Comparison of ENCODE assay signal across 18 cellular contexts in genomic region chr12:117571321-117571720, GRCh38.
DNase-seq lines count a peak whose midpoint lies in the region; ATAC-seq and TF ChIP-seq lines count a peak whose summit lies in the region.
"Had no signal": no experiment of that assay in that cellular context is flagged by ENCODE, and none has a peak within 500 bp of the region (broad histone marks: within the 10 kb centered on the region; RNA-seq: fewer than 3 reads in every experiment).

No MANE protein-coding gene starts in this region.

- no peak overlapping the region for H2BK120ac ChIP-seq in trophoblast cell (ENCODE audit: insufficient read depth, low read length, poor library complexity)

- H3K4me2 ChIP-seq in trophoblast cell (ENCODE audit: low read length) = no peak overlapping the region
- no peak overlapping the region for H3K4me2 ChIP-seq in PC-3 (ENCODE audit: low read length)
- H3K4me2 ChIP-seq: BLaER1 had no signal

- H4K20me1 ChIP-seq in PC-3 (ENCODE audit: low read length) = no peaks in the 10 kb centered on the region
- H4K20me1 ChIP-seq: BLaER1 had no signal

- in situ Hi-C loops in brain microvascular endothelial cell (cut with HindIII; ENCODE audit: low pct_ligation_motif_present, low sequenced_read_pairs) = no loop called here

- H3K79me2 ChIP-seq in trophoblast cell (ENCODE audit: control insufficient read depth, insufficient read depth, low read length, poor library complexity) = no peaks in the 10 kb centered on the region
- no peaks in the 10 kb centered on the region for H3K79me2 ChIP-seq in PC-3 (ENCODE audit: low read length)

- no peak overlapping the region for H3K4me3 Mint-ChIP-seq in natural killer cell treated with Interleukin-12 subunit alpha and Interleukin-12 subunit beta and Interleukin-15 and Interleukin-18, amount 100 ng/mL, for 72 hours
- H3K4me3 Mint-ChIP-seq: CD8-positive, alpha-beta memory T cell; HFFc6 had no signal

- no peak overlapping the region for H4K91ac ChIP-seq in trophoblast cell (ENCODE audit: low read depth, low read length)

- no TSS peak for BruUV-seq in PC-3 (replicated peaks; lab: Mats Ljungman, UMichigan)

- no peak overlapping the region for H3K27ac ChIP-seq in trophoblast cell (ENCODE audit: low read depth, low read length)
- no peak overlapping the region for H3K27ac ChIP-seq in PC-3 (ENCODE audit: low read length)
- no peak overlapping the region for H3K27ac ChIP-seq in brain microvascular endothelial cell
- H3K27ac ChIP-seq: 22Rv1, BLaER1 had no signal

- H3K4me3 ChIP-seq in trophoblast cell (ENCODE audit: low read depth, low read length) = no peak overlapping the region
- no peak overlapping the region for H3K4me3 ChIP-seq in PC-3 (ENCODE audit: low read length)
- no peak overlapping the region for H3K4me3 ChIP-seq in brain microvascular endothelial cell (ENCODE audit: low read depth, low read length)
- H3K4me3 ChIP-seq: BLaER1 had no signal

- no peak overlapping the region for H3K18ac ChIP-seq in trophoblast cell (ENCODE audit: low read length)

- DNase-seq in NCI-H2107 treated with DMSO at 0.1 percent for 48 hours (lab: John Stamatoyannopoulos, UW; ENCODE audit: unreplicated experiment) (peak; percentile 82), NCI-H2107 (lab: John Stamatoyannopoulos, UW) (no peak), NCI-H510A treated with DMSO at 0.1 percent for 48 hours (lab: John Stamatoyannopoulos, UW) (peak; percentile 72), dermis blood vessel endothelial cell (peak; percentile 20), trophoblast cell (no peak), PC-3 (no peak), brain microvascular endothelial cell (no peak)
- DNase-seq in natural killer cell treated with Interleukin-12 subunit alpha and Interleukin-12 subunit beta and Interleukin-15 and Interleukin-18, amount 100 ng/mL, for 72 hours (ENCODE audit: low spot score) = no peak
- DNase-seq: AML-193; Caco-2; CD8-positive, alpha-beta memory T cell; DMS53; GOT3; HCEC 1CT; HFFc6 had no signal

- H3K27me3 ChIP-seq in trophoblast cell (ENCODE audit: insufficient read depth, low read length) = no peaks in the 10 kb centered on the region
- H3K27me3 ChIP-seq in PC-3 (ENCODE audit: low read length) = no peaks in the 10 kb centered on the region
- H3K27me3 ChIP-seq in brain microvascular endothelial cell (replicated peaks) = no peaks in the 10 kb centered on the region
- H3K27me3 ChIP-seq: BLaER1 had no signal

- H3K9me3 Mint-ChIP-seq in natural killer cell treated with Interleukin-12 subunit alpha and Interleukin-12 subunit beta and Interleukin-15 and Interleukin-18, amount 100 ng/mL, for 72 hours = no peaks in the 10 kb centered on the region

- H3K79me1 ChIP-seq in trophoblast cell (ENCODE audit: low read length) = no peaks in the 10 kb centered on the region

- no peaks in the 10 kb centered on the region for H3F3A ChIP-seq in PC-3 (ENCODE audit: low read length, unreplicated experiment)

- no peaks in the 10 kb centered on the region for H3K4me1 Mint-ChIP-seq in natural killer cell treated with Interleukin-12 subunit alpha and Interleukin-12 subunit beta and Interleukin-15 and Interleukin-18, amount 100 ng/mL, for 72 hours (ENCODE audit: low read depth in 2 of 2)
- H3K4me1 Mint-ChIP-seq: CD8-positive, alpha-beta memory T cell had no signal

- intact Hi-C loops in PC-3 (cut with micrococcal nuclease) = no loop called here

- H2BK12ac ChIP-seq in trophoblast cell (ENCODE audit: low read length) = no peak overlapping the region

- H4K8ac ChIP-seq in trophoblast cell (ENCODE audit: low read depth, low read length) = no peak overlapping the region

- no peaks in the 10 kb centered on the region for H3K9me2 ChIP-seq in PC-3 (replicated peaks; ENCODE audit: low read length)

- CTCF ChIA-PET in PC-3 (lab: Charles Lee) = no interaction called here

- H3K27me3 Mint-ChIP-seq in natural killer cell treated with Interleukin-12 subunit alpha and Interleukin-12 subunit beta and Interleukin-15 and Interleukin-18, amount 100 ng/mL, for 72 hours = peaks cover 6 to 24% of the 10 kb centered on the region in 2 donors

- no peaks in the 10 kb centered on the region for H3K4me1 ChIP-seq in trophoblast cell (ENCODE audit: control insufficient read depth in 1 of 2, insufficient read depth in 2 of 2, low read length in 2 of 2)
- H3K4me1 ChIP-seq in PC-3 (ENCODE audit: insufficient read depth, low read length) = no peaks in the 10 kb centered on the region
- H3K4me1 ChIP-seq: Caco-2 had no signal

- no peak overlapping the region for H2BK5ac ChIP-seq in trophoblast cell (ENCODE audit: low read depth, low read length, poor library complexity)

- no peaks in the 10 kb centered on the region for H3K9me3 ChIP-seq in trophoblast cell (ENCODE audit: insufficient read depth, low read depth, low read length)
- no peaks in the 10 kb centered on the region for H3K9me3 ChIP-seq in PC-3 (ENCODE audit: low read length)
- H3K9me3 ChIP-seq: BLaER1, Caco-2 had no signal

- no peaks in the 10 kb centered on the region for H3K36me3 ChIP-seq in trophoblast cell (ENCODE audit: control insufficient read depth in 1 of 2, insufficient read depth in 2 of 2, low read length in 2 of 2)
- no peaks in the 10 kb centered on the region for H3K36me3 ChIP-seq in PC-3 (ENCODE audit: low read depth, low read length)
- no peaks in the 10 kb centered on the region for H3K36me3 ChIP-seq in brain microvascular endothelial cell (replicated peaks)
- H3K36me3 ChIP-seq: BLaER1 had no signal

- no peak for ATAC-seq in natural killer cell treated with Interleukin-12 subunit alpha and Interleukin-12 subunit beta and Interleukin-15 and Interleukin-18, amount 100 ng/mL, for 72 hours
- no peak for ATAC-seq in PC-3
- ATAC-seq: HepG2 had no signal

- POLR2A ChIA-PET in PC-3 (lab: Charles Lee; ENCODE audit: unreplicated experiment) = no interaction called here

- no peak overlapping the region for H3K4ac ChIP-seq in trophoblast cell (ENCODE audit: low read depth, low read length)

- H2AK5ac ChIP-seq in trophoblast cell (ENCODE audit: low read length) = no peak overlapping the region

- H3K14ac ChIP-seq in trophoblast cell (ENCODE audit: low read length) = no peak overlapping the region

- H2AFZ ChIP-seq in trophoblast cell (ENCODE audit: insufficient read depth, low read length, poor library complexity) = no peak overlapping the region
- no peak overlapping the region for H2AFZ ChIP-seq in PC-3 (ENCODE audit: low read length)

- WGBS in trophoblast cell (ENCODE audit: extremely low coverage, insufficient coverage, insufficient read length) = no CpG with 5 or more reads among the region's 3 CpGs

- TF ChIP-seq CTCF in PC-3 (conservative IDR thresholded peaks at IDR 0.05; ENCODE audit: low read depth, low read length) = no peak
- TF ChIP-seq CTCF in brain microvascular endothelial cell (IDR thresholded peaks at IDR 0.05; ENCODE audit: low read depth, low read length, missing control alignments) = no peak

- H4K12ac ChIP-seq in trophoblast cell (ENCODE audit: low read depth, low read length) = no peak overlapping the region

- H3K9ac ChIP-seq in trophoblast cell (ENCODE audit: low read length) (no peak overlapping the region), PC-3 (ENCODE audit: low read length) (no peak overlapping the region)
- H3K9ac ChIP-seq: BLaER1 had no signal

- no peaks in the 10 kb centered on the region for H3K36me3 Mint-ChIP-seq in natural killer cell treated with Interleukin-12 subunit alpha and Interleukin-12 subunit beta and Interleukin-15 and Interleukin-18, amount 100 ng/mL, for 72 hours
- H3K36me3 Mint-ChIP-seq: CD8-positive, alpha-beta memory T cell had no signal

- H3K27ac Mint-ChIP-seq in natural killer cell treated with Interleukin-12 subunit alpha and Interleukin-12 subunit beta and Interleukin-15 and Interleukin-18, amount 100 ng/mL, for 72 hours = no peak overlapping the region
- H3K27ac Mint-ChIP-seq: CD8-positive, alpha-beta memory T cell; HFFc6 had no signal

- H3K23ac ChIP-seq in trophoblast cell (ENCODE audit: low read length) = no peak overlapping the region

Comparison
In these comparisons a context has a peak if more than half of its experiments do, and no peak if none do; other contexts are left out.
1. DNase-seq: peak in NCI-H2107 treated with DMSO at 0.1 percent for 48 hours (single experiment), NCI-H510A treated with DMSO at 0.1 percent for 48 hours (single experiment) and dermis blood vessel endothelial cell (single experiment); none in NCI-H2107 (single experiment), natural killer cell treated with Interleukin-12 subunit alpha and Interleukin-12 subunit beta and Interleukin-15 and Interleukin-18, amount 100 ng/mL, for 72 hours (single experiment), trophoblast cell (0 of 2), PC-3 (single experiment) and brain microvascular endothelial cell (single experiment).